ENCODE assay signal across 8 cellular contexts in the genomic region with DNA sequence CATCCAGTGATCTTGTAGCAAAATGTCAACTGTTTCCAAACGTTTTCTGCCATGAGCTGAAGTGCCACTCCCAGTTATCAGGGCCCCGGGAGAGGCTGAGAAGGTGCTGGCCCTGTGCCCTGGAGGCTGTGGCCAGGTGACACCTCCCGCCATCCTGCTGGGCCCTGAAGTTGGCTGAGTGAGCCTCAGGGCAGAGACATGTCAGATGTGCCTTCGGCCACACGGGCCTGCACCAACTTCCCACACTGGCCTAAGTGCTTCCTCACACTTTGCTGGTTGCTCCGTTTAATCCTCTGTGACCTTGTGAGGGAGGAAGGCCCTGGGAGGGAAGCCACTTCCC. TPM values are rescaled to one million over a fixed set of nuclear protein-coding genes. Genes with fewer than 3 reads are reported as not detected.
DNase-seq lines count a peak whose midpoint lies in the region; ATAC-seq, FAIRE-seq and TF ChIP-seq lines count a peak whose summit lies in the region.

No MANE protein-coding gene starts in this region.

- no peak for TF ChIP-seq POLR2A in GM12891 (IDR thresholded peaks at IDR 0.05; ENCODE audit: low read depth, low read length)

- no peaks in the 10 kb centered on the region for H3K36me3 Mint-ChIP-seq in effector memory CD8-positive, alpha-beta T cell (ENCODE audit: insufficient read depth)

- FAIRE-seq in GM12891 (lab: Jason Lieb, UNC), result peak; percentile 41

- H3K4me1 Mint-ChIP-seq in effector memory CD8-positive, alpha-beta T cell (ENCODE audit: low read depth in 2 of 2), result peaks cover 0 to 3% of the 10 kb centered on the region in 2 donors

- intact Hi-C loops in posterior vena cava (cut with DNase I), result no loop called here

- peak overlapping the region; percentile 48 to 56 for H3K4me3 Mint-ChIP-seq in effector memory CD8-positive, alpha-beta T cell

- H3K9me3 Mint-ChIP-seq in effector memory CD8-positive, alpha-beta T cell, result no peaks in the 10 kb centered on the region

- peak overlapping the region in 1 of 2 donors; percentile 73 for H3K27ac Mint-ChIP-seq in effector memory CD8-positive, alpha-beta T cell

- H3K27me3 Mint-ChIP-seq in effector memory CD8-positive, alpha-beta T cell, result no peaks in the 10 kb centered on the region

- DNase-seq in GM12891 (ENCODE audit: insufficient read length, low spot score) (no peak), NCI-H460 (ENCODE audit: extremely low read depth, low read depth) (peak; percentile 1), posterior vena cava (ENCODE audit: low spot score) (peak; percentile 50), NOMO-1 treated with DMSO at 0.1 percent for 48 hours (lab: John Stamatoyannopoulos, UW; ENCODE audit: unreplicated experiment) (no peak)
- no peak for DNase-seq in effector memory CD8-positive, alpha-beta T cell

- ATAC-seq in effector memory CD8-positive, alpha-beta T cell (replicated peaks), result no peak
- ATAC-seq in HG03025 (IDR thresholded peaks at IDR 0.05; ENCODE audit: low FRiP score, unreplicated experiment), result no peak
- ATAC-seq in HG03095 (IDR thresholded peaks at IDR 0.05; ENCODE audit: unreplicated experiment), result no peak
- ATAC-seq in HG03469 (IDR thresholded peaks at IDR 0.05; ENCODE audit: unreplicated experiment), result no peak

TF ChIP-seq in GM12891, 5 proteins besides CTCF, POLR2A, EP300 and RAD21:
- TF ChIP-seq POLR2AphosphoS5 (IDR thresholded peaks at IDR 0.05; ENCODE audit: low read depth, low read length) (no peak), TAF1 (IDR thresholded peaks at IDR 0.05; ENCODE audit: low read depth, low read length) (no peak), POU2F2 (IDR thresholded peaks at IDR 0.05; ENCODE audit: low read depth, low read length) (no peak), PAX5 (IDR thresholded peaks at IDR 0.05; ENCODE audit: insufficient read depth, low read length, severe bottlenecking) (no peak), SPI1 (IDR thresholded peaks at IDR 0.05; ENCODE audit: low read depth, low read length) (no peak)

RNA-seq across cellular contexts. Expression of a gene that starts 4.8 kb away (rescaled TPM):
- polyA plus RNA-seq in GM12891 (2012; ENCODE audit: low read depth, missing spikeins), result 2.2 TPM
- total RNA-seq in NCI-H460 (2014; rRNA removed; shearing (Covaris generic)), result 7.6 and 9.3 TPM in 2 replicates
- polyA plus RNA-seq in NCI-H460 (2014; cell fraction: nucleus; rRNA removed), result 11.2 and 13.7 TPM in 2 replicates
- 1 to 10 TPM; 1.2 to 1.6 TPM for total RNA-seq in posterior vena cava

RNA-seq across cellular contexts. Expression of a gene that starts 42.0 kb away (rescaled TPM):
- polyA plus RNA-seq in GM12891 (2012; ENCODE audit: low read depth, missing spikeins), result 5.4 TPM
- 8.1 and 8.5 TPM in 2 replicates for total RNA-seq in NCI-H460 (2014; rRNA removed; shearing (Covaris generic))
- 18.0 and 30.3 TPM in 2 replicates for polyA plus RNA-seq in NCI-H460 (2014; cell fraction: nucleus; rRNA removed)
- total RNA-seq in posterior vena cava, result 10 to 100 TPM; 12.7 to 16.9 TPM

Comparison
In these comparisons a context has a peak if more than half of its experiments do, and no peak if none do; other contexts are left out.
1. DNase-seq: peak in NCI-H460 (single experiment) and posterior vena cava (single experiment); none in GM12891 (single experiment), effector memory CD8-positive, alpha-beta T cell (0 of 3) and NOMO-1 treated with DMSO at 0.1 percent for 48 hours (single experiment).